ENCODE assay signal across 14 cellular contexts in the genomic region with DNA sequence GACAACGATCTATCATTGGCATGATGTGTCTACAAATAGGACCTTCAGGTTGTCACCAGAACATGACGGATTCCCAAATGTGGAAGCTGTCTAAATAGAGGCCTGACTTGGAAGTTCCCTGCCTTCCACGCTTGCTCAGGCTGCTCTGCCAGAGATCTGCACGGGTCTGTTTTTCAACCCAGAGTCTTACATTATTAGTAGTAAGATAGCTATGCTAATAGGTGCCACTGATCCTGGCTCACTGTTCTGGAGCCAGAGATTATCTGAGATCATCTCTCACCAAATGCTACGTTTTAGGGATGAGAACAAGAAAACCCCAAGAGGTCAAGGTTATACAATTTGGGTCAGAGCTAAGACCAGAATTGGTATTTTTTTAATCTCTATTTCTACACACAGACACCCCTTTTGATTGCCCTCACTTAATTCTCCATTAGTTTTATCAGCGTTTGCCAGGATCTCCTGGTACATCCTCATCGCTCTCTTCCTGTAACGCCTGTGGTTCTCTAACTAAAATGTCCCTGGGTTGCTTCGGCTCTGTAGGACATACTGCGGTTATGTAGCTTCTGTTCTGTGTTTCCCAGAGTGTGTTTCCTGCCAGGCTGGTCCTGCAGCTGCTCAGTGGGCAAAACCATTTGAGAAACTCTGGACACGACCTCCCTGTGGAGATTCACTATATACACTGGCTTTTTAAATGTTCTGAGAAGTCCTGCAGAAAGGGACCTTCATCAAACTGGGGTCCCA. TPM values are rescaled to one million over a fixed set of nuclear protein-coding genes. Genes with fewer than 3 reads are reported as not detected.
DNase-seq lines count a peak whose midpoint lies in the region; ATAC-seq and TF ChIP-seq lines count a peak whose summit lies in the region.
"Had no signal": no experiment of that assay in that cellular context is flagged by ENCODE, and none has a peak within 500 bp of the region (broad histone marks: within the 10 kb centered on the region; RNA-seq: fewer than 3 reads in every experiment).

No MANE protein-coding gene starts in this region.

- POLR2A ChIA-PET in PC-9 (lab: Charles Lee; ENCODE audit: unreplicated experiment) = interaction anchor here (0.6 to 1.0 kb wide), 3 partner anchors 13 to 103 kb away, joined by 6 to 8 read pairs (median 6); no protein-coding TSS in a partner anchor

- 0 out of 2 replicates have a peak overlapping the region, but pooled peaks have one; percentile 98 for H3K4me2 ChIP-seq in PC-9
- H3K4me2 ChIP-seq: neural progenitor cell had no signal

- H3K27me3 ChIP-seq in PC-9 (ENCODE audit: insufficient read depth, low read depth) = no peaks in the 10 kb centered on the region
- no peaks in the 10 kb centered on the region for H3K27me3 ChIP-seq in endodermal cell (ENCODE audit: control insufficient read depth, insufficient read depth, low read length, poor library complexity, severe bottlenecking)
- no peaks in the 10 kb centered on the region for H3K27me3 ChIP-seq in prostate gland (replicated peaks; ENCODE audit: insufficient read depth)
- H3K27me3 ChIP-seq in upper lobe of right lung = no peaks in the 10 kb centered on the region
- peaks cover 0 to 41% (median 0%) of the 10 kb centered on the region in 45 donors for H3K27me3 ChIP-seq in dorsolateral prefrontal cortex
- H3K27me3 ChIP-seq: neural progenitor cell, testis had no signal

- peaks cover 31% of the 10 kb centered on the region for H4K20me1 ChIP-seq in PC-9 (ENCODE audit: insufficient read depth)

- H2AFZ ChIP-seq in PC-9 = no peak overlapping the region
- H2AFZ ChIP-seq: neural progenitor cell had no signal

- H3K9ac ChIP-seq in endodermal cell (ENCODE audit: extremely low read depth, low read length, poor library complexity, severe bottlenecking) = no peak overlapping the region
- H3K9ac ChIP-seq: neural progenitor cell had no signal

- TF ChIP-seq CTCF in PC-9 (conservative IDR thresholded peaks at IDR 0.05) (no peak), endodermal cell (conservative IDR thresholded peaks at IDR 0.05) (no peak), prostate gland (IDR thresholded peaks at IDR 0.05) (no peak), upper lobe of right lung (IDR thresholded peaks at IDR 0.05) (no peak), dorsolateral prefrontal cortex (IDR thresholded peaks at IDR 0.05 in 54 of 56, conservative IDR thresholded peaks at IDR 0.05 in 2 of 56; ENCODE audit: low read depth in 1 of 56, partially characterized antibody in 56 of 56) (no peak)

- no peak for ATAC-seq in upper lobe of right lung

- peaks cover 40% of the 10 kb centered on the region for H3K4me1 Mint-ChIP-seq in endodermal cell

- TF ChIP-seq POLR2A in prostate gland (IDR thresholded peaks at IDR 0.05) = no peak

- CTCF ChIA-PET in PC-9 (lab: Charles Lee) = no interaction called here

- H3K9me3 Mint-ChIP-seq in endodermal cell = no peaks in the 10 kb centered on the region
- H3K9me3 Mint-ChIP-seq: neural progenitor cell had no signal

- H3K9me3 ChIP-seq in PC-9 (ENCODE audit: insufficient read depth, low read depth) (no peaks in the 10 kb centered on the region), endodermal cell (ENCODE audit: control insufficient read depth, low read length) (no peaks in the 10 kb centered on the region), prostate gland (no peaks in the 10 kb centered on the region), upper lobe of right lung (no peaks in the 10 kb centered on the region)
- H3K9me3 ChIP-seq: testis had no signal

- H3K27me3 Mint-ChIP-seq in endodermal cell (ENCODE audit: insufficient read depth) = peaks cover 36% of the 10 kb centered on the region

- H3K4me1 ChIP-seq in PC-9 (replicated peaks; ENCODE audit: insufficient read depth) = peaks cover 56% of the 10 kb centered on the region
- H3K4me1 ChIP-seq in endodermal cell (ENCODE audit: control insufficient read depth, insufficient read depth, low read length) = peaks cover 8% of the 10 kb centered on the region
- H3K4me1 ChIP-seq in prostate gland (replicated peaks) = peaks cover 3% of the 10 kb centered on the region
- H3K4me1 ChIP-seq in upper lobe of right lung = peaks cover 82% of the 10 kb centered on the region

- intact Hi-C loops in PC-9 (cut with micrococcal nuclease; ENCODE audit: unreplicated experiment) = no loop called here
- intact Hi-C loops in prostate gland (cut with DNase I) = loop anchor here (5.0 kb wide), 1 partner anchor 103 kb away; no protein-coding TSS in a partner anchor
- intact Hi-C loops in upper lobe of right lung (cut with DNase I) = no loop called here
- intact Hi-C loops in dorsolateral prefrontal cortex (cut with DNase I) = no loop called here

- no peaks in the 10 kb centered on the region for H3K9me2 ChIP-seq in PC-9 (ENCODE audit: insufficient read depth)

- H3K27ac ChIP-seq in PC-9 = no peak overlapping the region
- no peak overlapping the region for H3K27ac ChIP-seq in endodermal cell (ENCODE audit: low read depth, low read length)
- peak overlapping the region; percentile 45 to 93 for H3K27ac ChIP-seq in prostate gland
- no peak overlapping the region for H3K27ac ChIP-seq in upper lobe of right lung
- peak overlapping the region in 2 of 59 donors; percentile 1 to 36 for H3K27ac ChIP-seq in dorsolateral prefrontal cortex
- H3K27ac ChIP-seq: neural progenitor cell had no signal

- peaks cover 100% of the 10 kb centered on the region for H3K79me2 ChIP-seq in PC-9 (ENCODE audit: low read depth)

- in situ Hi-C loops in ACHN (cut with HindIII; ENCODE audit: low pct_ligation_motif_present, low pct_unique_long_range_greater_than_20kb, low sequenced_read_pairs) = no loop called here

- DNase-seq in CD1c-positive myeloid dendritic cell (ENCODE audit: extremely low spot score) = peak; percentile 42
- no peak for DNase-seq in PC-9
- no peak for DNase-seq in endodermal cell
- no peak for DNase-seq in prostate gland (ENCODE audit: low spot score)
- DNase-seq in iPS-NIHi11 (ENCODE audit: low spot score) = no peak
- no peak for DNase-seq in upper lobe of right lung
- DNase-seq in ACHN = no peak
- no peak for DNase-seq in dorsolateral prefrontal cortex
- DNase-seq: amniotic stem cell; NCI-H1105; NCI-H748 treated with DMSO at 0.1 percent for 48 hours; stimulated activated CD4-positive, alpha-beta T cell treated with anti-CD3 and anti-CD28 coated beads, Interleukin-4, amount 100 ng/mL, for 24 hours; testis had no signal

- BruUV-seq in PC-9 (replicated peaks; lab: Mats Ljungman, UMichigan) = no TSS peak

- H3K36me3 ChIP-seq in PC-9 (ENCODE audit: low read depth) (peaks cover 31% of the 10 kb centered on the region), endodermal cell (ENCODE audit: control insufficient read depth, insufficient read depth, low read length) (peaks cover 60% of the 10 kb centered on the region), prostate gland (no peaks in the 10 kb centered on the region), upper lobe of right lung (peaks cover 15% of the 10 kb centered on the region)
- H3K36me3 ChIP-seq: neural progenitor cell had no signal

- no peak overlapping the region for H3K27ac Mint-ChIP-seq in endodermal cell
- H3K27ac Mint-ChIP-seq: neural progenitor cell had no signal

- 88 to 91% methylated on average over 11 of the region's 11 CpGs for WGBS in endodermal cell (ENCODE audit: insufficient coverage in 1 of 2, insufficient read length in 1 of 2), 2 experiments
- WGBS in prostate gland = 64% methylated on average over 11 of the region's 11 CpGs

- H3K36me3 Mint-ChIP-seq in endodermal cell (ENCODE audit: low read depth) = peaks cover 17% of the 10 kb centered on the region

- H3F3A ChIP-seq in PC-9 (ENCODE audit: insufficient read depth, low read depth) = peaks cover 8% of the 10 kb centered on the region; the same call in 1 of the 2 replicates

- no peak overlapping the region for H3K4me3 Mint-ChIP-seq in endodermal cell
- H3K4me3 Mint-ChIP-seq: neural progenitor cell had no signal

- H3K4me3 ChIP-seq in PC-9 (no peak overlapping the region), endodermal cell (ENCODE audit: low read length) (peak overlapping the region; percentile 97), prostate gland (no peak overlapping the region), upper lobe of right lung (no peak overlapping the region), dorsolateral prefrontal cortex (peak overlapping the region in 4 of 59 donors; percentile 4 to 19 (median 12))
- H3K4me3 ChIP-seq: neural progenitor cell, testis had no signal

RNA-seq across cellular contexts. Expression of a gene that starts 5.7 kb away (rescaled TPM):
- total RNA-seq in PC-9 (2021) = 41.6 and 54.1 TPM in 2 replicates
- 10 to 100 TPM; 26.4 to 30.2 TPM for total RNA-seq in endodermal cell
- 23.5 TPM for polyA plus RNA-seq in endodermal cell (2013, experiment 1 of 2)
- polyA plus RNA-seq in endodermal cell (2013, experiment 2 of 2) = 26.2 TPM
- 10 to 100 TPM; 38.5 to 75.5 TPM for total RNA-seq in prostate gland
- total RNA-seq in upper lobe of right lung = 71.1 TPM
- 10 to 100 TPM in 113 of 120 experiments, 1 to 10 TPM in 7; 6.3 to 30.3 (median 17.6) TPM for total RNA-seq in dorsolateral prefrontal cortex

Comparison
In these comparisons a context has a peak if more than half of its experiments do, and no peak if none do; other contexts are left out.
1. H3K27ac ChIP-seq: peak in prostate gland (2 of 2); none in PC-9 (single experiment), endodermal cell (single experiment) and upper lobe of right lung (single experiment).